ENCODE assay signal across 25 cellular contexts in the genomic region with DNA sequence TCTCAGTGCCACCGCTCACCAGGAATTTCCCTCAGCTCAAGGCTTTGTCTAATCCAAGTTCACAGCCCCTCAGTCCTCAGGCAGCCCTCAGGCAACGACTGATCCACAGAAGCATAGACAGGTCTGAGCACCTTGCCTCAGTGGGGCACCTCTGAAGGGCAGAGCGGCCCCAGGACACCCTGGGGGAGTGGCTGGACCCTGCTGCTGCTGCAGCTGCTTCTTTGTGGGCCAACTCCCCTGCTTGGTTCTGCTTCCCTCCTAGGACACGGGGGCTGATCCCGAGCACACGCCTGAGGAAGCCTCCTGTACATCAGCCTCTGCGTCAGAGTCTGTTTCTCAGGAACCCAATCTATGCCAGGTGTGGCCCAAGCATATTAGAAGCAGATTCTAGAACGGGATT. TPM values are rescaled to one million over a fixed set of nuclear protein-coding genes. Genes with fewer than 3 reads are reported as not detected.
"Had no signal": no experiment of that assay in that cellular context is flagged by ENCODE, and none has a peak within 500 bp of the region (broad histone marks: within the 10 kb centered on the region; RNA-seq: fewer than 3 reads in every experiment).

No MANE protein-coding gene starts in this region.

- H3K27me3 ChIP-seq: MG63, Peyer's patch, SJCRH30 had no signal

- H3K4me1 ChIP-seq: Peyer's patch, SJCRH30 had no signal

- H3K27ac ChIP-seq: Peyer's patch, SJCRH30 had no signal

- DNase-seq: IMR-90, Karpas-422, KG1, MG63, NCI-H1092, NCI-H1105 treated with DMSO at 0.1 percent for 48 hours, NCI-H1417 treated with DMSO at 0.1 percent for 48 hours, NCI-H146, NCI-H1694 treated with DMSO at 0.1 percent for 48 hours, NCI-H1930, NCI-H2081 treated with DMSO at 0.1 percent for 48 hours, NCI-H2171, NCI-H226, NCI-H446, NCI-H510A, NCI-H524 treated with DMSO at 0.1 percent for 48 hours, NCI-H69, NCI-H774, PC-3, Peyer's patch, SHP77 treated with DMSO at 0.1 percent for 48 hours, SJCRH30 had no signal

- ATAC-seq: HepG2, PC-3, Right ventricle myocardium inferior, SK-N-SH treated with all-trans-retinoic acid at 6 μM for 48 hours had no signal

- H3K4me3 ChIP-seq: MG63, Peyer's patch, SJCRH30 had no signal

- H3K9me3 ChIP-seq: MG63, Peyer's patch, SJCRH30 had no signal

- FAIRE-seq: HepG2 had no signal

RNA-seq across cellular contexts. Expression of a gene that starts 16.2 kb away (rescaled TPM):
- total RNA-seq: Right ventricle myocardium inferior had no signal
